11 cellular contexts compared by ENCODE assay signal in the genomic region with DNA sequence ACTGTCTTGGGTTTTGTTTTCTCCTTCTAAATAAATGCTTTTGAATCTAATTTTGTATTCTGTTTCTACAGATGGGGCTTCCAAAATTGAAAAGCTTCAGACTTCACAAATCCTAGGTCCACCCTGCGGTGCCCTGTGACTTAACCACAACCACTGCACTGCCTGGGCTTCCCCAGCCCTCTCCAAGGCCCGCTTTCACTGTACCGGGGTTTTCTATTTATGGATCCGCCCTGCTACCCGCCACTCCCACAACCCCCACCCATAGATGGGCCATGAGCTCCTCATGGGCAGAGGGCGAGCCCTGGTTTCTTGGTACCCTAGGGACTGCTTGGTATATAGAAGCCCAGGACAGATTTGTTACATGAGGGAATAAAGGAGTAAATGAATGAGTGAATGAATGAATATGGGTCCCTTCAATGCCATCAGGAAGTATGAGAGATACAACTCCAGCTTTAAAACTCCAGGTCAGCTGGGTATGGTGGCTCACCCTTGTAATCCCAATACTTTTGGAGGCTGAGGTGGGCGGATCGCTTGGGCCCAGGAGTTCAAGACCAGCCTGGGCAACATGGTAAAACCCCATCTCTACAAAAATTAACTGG. TPM values are rescaled to one million over a fixed set of nuclear protein-coding genes. Genes with fewer than 3 reads are reported as not detected.
DNase-seq lines count a peak whose midpoint lies in the region; ATAC-seq and TF ChIP-seq lines count a peak whose summit lies in the region.
"Had no signal": no experiment of that assay in that cellular context is flagged by ENCODE, and none has a peak within 500 bp of the region (broad histone marks: within the 10 kb centered on the region; RNA-seq: fewer than 3 reads in every experiment).

No MANE protein-coding gene starts in this region.

- no peaks in the 10 kb centered on the region for H3K36me3 ChIP-seq in HCT116 (ENCODE audit: control insufficient read depth in 1 of 2, insufficient read depth in 2 of 2, low read length in 2 of 2)
- H3K36me3 ChIP-seq in right lobe of liver = no peaks in the 10 kb centered on the region

- H4K20me1 ChIP-seq in HCT116 (ENCODE audit: insufficient read depth) = no peaks in the 10 kb centered on the region

- H3K4me1 ChIP-seq in HCT116 (ENCODE audit: control insufficient read depth in 1 of 2, insufficient read depth in 2 of 2, low read length in 2 of 2) (peaks cover 8 to 24% of the 10 kb centered on the region in 2 experiments), right lobe of liver (peaks cover 0 to 45% (median 20%) of the 10 kb centered on the region in 4 donors)

- peaks cover 42% of the 10 kb centered on the region for H3K4me1 Mint-ChIP-seq in T-helper 17 cell
- H3K4me1 Mint-ChIP-seq: GM23338 had no signal

- H3K9ac ChIP-seq in HCT116 (ENCODE audit: low read length) = no peak overlapping the region

- H3K27ac ChIP-seq in HCT116 (ENCODE audit: low read depth, low read length) = no peak overlapping the region
- peak overlapping the region in 2 of 3 donors; percentile 40 to 43 for H3K27ac ChIP-seq in right lobe of liver
- no peak overlapping the region for H3K27ac ChIP-seq in RWPE1
- H3K27ac ChIP-seq: psoas muscle had no signal

- no peaks in the 10 kb centered on the region for H3K27me3 ChIP-seq in HCT116 (ENCODE audit: insufficient read depth, low read length)
- no peaks in the 10 kb centered on the region for H3K27me3 ChIP-seq in right lobe of liver

- no peak overlapping the region for H3K4me3 Mint-ChIP-seq in T-helper 17 cell
- H3K4me3 Mint-ChIP-seq: GM23338 had no signal

- no peak overlapping the region for H2AFZ ChIP-seq in HCT116 (ENCODE audit: low read depth, low read length, poor library complexity, severe bottlenecking)
- H2AFZ ChIP-seq: GM23338 had no signal

- TF ChIP-seq RAD21 in HCT116 (IDR thresholded peaks at IDR 0.05; ENCODE audit: low read depth) = no peak

- H3K27ac Mint-ChIP-seq in T-helper 17 cell = peak overlapping the region; percentile 71
- H3K27ac Mint-ChIP-seq: GM23338 had no signal

- H3K36me3 Mint-ChIP-seq in T-helper 17 cell (ENCODE audit: low read depth) = no peaks in the 10 kb centered on the region
- H3K36me3 Mint-ChIP-seq: activated naive CD4-positive, alpha-beta T cell treated with anti-CD3 and anti-CD28 coated beads, Interleukin-2, amount 50 U/mL, for 24 hours had no signal

- ATAC-seq in HCT116 (no peak), T-helper 17 cell (peak; percentile 42), right lobe of liver (no peak)
- ATAC-seq: GM23338 had no signal

- DNase-seq in CD1c-positive myeloid dendritic cell (ENCODE audit: extremely low spot score) (peak; percentile 59), HCT116 (ENCODE audit: low read depth, low spot score) (no peak), T-helper 17 cell (no peak), right lobe of liver (peak in 2 of 3 donors; percentile 42 to 56), RWPE1 (ENCODE audit: low spot score) (no peak), NCI-H69 (lab: John Stamatoyannopoulos, UW) (no peak), GM10248 (ENCODE audit: extremely low spot score) (no peak)
- no peak for DNase-seq in stimulated activated CD8-positive, alpha-beta memory T cell treated with anti-CD3 and anti-CD28 coated beads, Interleukin-4, amount 100 ng/mL, for 48 hours

- 69% methylated on average over 8 of the region's 8 CpGs for WGBS in right lobe of liver (ENCODE audit: insufficient coverage, low coverage, low lambda C conversion rate, missing lambda C conversion rate)

- no peak for TF ChIP-seq POLR2A in HCT116 (IDR thresholded peaks at IDR 0.05; ENCODE audit: borderline replicate concordance, extremely low read depth, insufficient read depth, insufficient read length)
- no peak for TF ChIP-seq POLR2A in right lobe of liver (IDR thresholded peaks at IDR 0.05)

- no TSS peak for BruUV-seq in HCT116 (replicated peaks; lab: Mats Ljungman, UMichigan)

- POLR2A ChIA-PET in HCT116 (lab: Charles Lee) = no interaction called here
- POLR2A ChIA-PET in RWPE1 (lab: Yijun Ruan, JAX; ENCODE audit: low non-redundant PET) = no interaction called here
- POLR2A ChIA-PET in GM10248 (lab: Yijun Ruan, JAX) = interaction anchor here (0.7 to 1.2 kb wide), 2 partner anchors 21 to 1277 kb away, joined by 3 read pairs; no protein-coding TSS in a partner anchor

- TF ChIP-seq CTCF in HCT116 (IDR thresholded peaks at IDR 0.05 in 2 of 3, conservative IDR thresholded peaks at IDR 0.05 in 1 of 3; ENCODE audit: borderline replicate concordance in 1 of 3, insufficient read depth in 1 of 3, low read depth in 2 of 3, low read length in 2 of 3) = no peak
- no peak for TF ChIP-seq CTCF in right lobe of liver (IDR thresholded peaks at IDR 0.05)
- no peak for TF ChIP-seq CTCF in RWPE1 (conservative IDR thresholded peaks at IDR 0.05; ENCODE audit: low read depth)
- no peak for TF ChIP-seq CTCF in GM10248 (IDR thresholded peaks at IDR 0.05; ENCODE audit: control extremely low read depth, extremely low read depth, low read depth, missing control alignments)

- no peaks in the 10 kb centered on the region for H3K27me3 Mint-ChIP-seq in T-helper 17 cell
- H3K27me3 Mint-ChIP-seq: activated naive CD4-positive, alpha-beta T cell treated with anti-CD3 and anti-CD28 coated beads, Interleukin-2, amount 50 U/mL, for 24 hours had no signal

- H3K79me2 ChIP-seq in HCT116 (ENCODE audit: insufficient read depth, low read length) = no peaks in the 10 kb centered on the region

- RAD21 ChIA-PET in HCT116 (lab: Charles Lee; ENCODE audit: low non-redundant PET in 1 of 2, low total read pairs in 2 of 2, uncharacterized antibody in 2 of 2, unreplicated experiment in 2 of 2) = interaction anchor here in 1 of 2 experiments (0.7 kb wide), 1 partner anchor 84 kb away, joined by 4 read pairs; no protein-coding TSS in a partner anchor

- H3K4me2 ChIP-seq in HCT116 (ENCODE audit: low read length) = peak overlapping the region; percentile 65; the same call in 1 of the 2 replicates
- H3K4me2 ChIP-seq: GM23338 had no signal

- CTCF ChIA-PET in HCT116 (lab: Charles Lee) = no interaction called here
- CTCF ChIA-PET in RWPE1 (lab: Yijun Ruan, JAX) = no interaction called here
- CTCF ChIA-PET in GM10248 (lab: Yijun Ruan, JAX) = interaction anchor here (1.1 to 2.9 kb wide), 9 partner anchors 10 to 177 kb away, joined by 3 to 11 read pairs (median 4); no protein-coding TSS in a partner anchor

- intact Hi-C loops in HCT116 (cut with micrococcal nuclease) (no loop called here), right lobe of liver (cut with DNase I) (no loop called here)

- H3K9me3 ChIP-seq in HCT116 (ENCODE audit: control insufficient read depth in 1 of 2, insufficient read depth in 1 of 2, low read depth in 1 of 2, low read length in 2 of 2) = no peaks in the 10 kb centered on the region
- no peaks in the 10 kb centered on the region for H3K9me3 ChIP-seq in T-helper 17 cell (ENCODE audit: control insufficient read depth, low read length, poor library complexity, severe bottlenecking)
- H3K9me3 ChIP-seq in right lobe of liver = no peaks in the 10 kb centered on the region
- H3K9me3 ChIP-seq: psoas muscle had no signal

- H3K4me3 ChIP-seq in HCT116 (replicated peaks in 1 of 2; ENCODE audit: low read depth in 1 of 2, low read length in 2 of 2) (no peak overlapping the region), right lobe of liver (no peak overlapping the region)
- H3K4me3 ChIP-seq: GM23338, psoas muscle had no signal

- no peaks in the 10 kb centered on the region for H3K9me2 ChIP-seq in HCT116 (ENCODE audit: insufficient read depth)

TF ChIP-seq in HCT116, 20 proteins besides CTCF, POLR2A, EP300 and RAD21:
- TF ChIP-seq CBX3 (IDR thresholded peaks at IDR 0.05; ENCODE audit: low read depth) (no peak), EZH2 (IDR thresholded peaks at IDR 0.05) (no peak), TCF7L2 (IDR thresholded peaks at IDR 0.05; ENCODE audit: borderline replicate concordance, extremely low read depth, insufficient read depth, insufficient read length) (no peak), ELF1 (IDR thresholded peaks at IDR 0.05; ENCODE audit: borderline replicate concordance, low read depth) (no peak), FOSL1 (IDR thresholded peaks at IDR 0.05; ENCODE audit: low read depth) (no peak), POLR2AphosphoS5 (IDR thresholded peaks at IDR 0.05; ENCODE audit: low read depth, low read length) (no peak)

RNA-seq across cellular contexts. Expression of a gene that starts 39.8 kb away (rescaled TPM):
- total RNA-seq in HCT116 (2021; ENCODE audit: unreplicated experiment) (40.8 TPM), T-helper 17 cell (10 to 100 TPM in 1 of 2 donors, 1 to 10 TPM in 1; 7.8 to 12.7 TPM), right lobe of liver (100 to 1,000 TPM in 1 of 6 experiments, 10 to 100 TPM in 5; 61.6 to 128 (median 67.5) TPM)
- 55.8 and 65.2 TPM in 2 replicates for polyA plus RNA-seq in HCT116 (2012)

Comparison
In these comparisons a context has a peak if more than half of its experiments do, and no peak if none do; other contexts are left out.
1. DNase-seq: peak in CD1c-positive myeloid dendritic cell (single experiment) and right lobe of liver (2 of 3); none in HCT116 (single experiment), T-helper 17 cell (0 of 3), RWPE1 (single experiment), NCI-H69 (single experiment), stimulated activated CD8-positive, alpha-beta memory T cell treated with anti-CD3 and anti-CD28 coated beads, Interleukin-4, amount 100 ng/mL, for 48 hours (single experiment) and GM10248 (single experiment).
2. H3K27ac ChIP-seq: peak in right lobe of liver (2 of 3); none in HCT116 (single experiment) and RWPE1 (single experiment).